8 cellular contexts compared by ENCODE assay signal in the genomic region with DNA sequence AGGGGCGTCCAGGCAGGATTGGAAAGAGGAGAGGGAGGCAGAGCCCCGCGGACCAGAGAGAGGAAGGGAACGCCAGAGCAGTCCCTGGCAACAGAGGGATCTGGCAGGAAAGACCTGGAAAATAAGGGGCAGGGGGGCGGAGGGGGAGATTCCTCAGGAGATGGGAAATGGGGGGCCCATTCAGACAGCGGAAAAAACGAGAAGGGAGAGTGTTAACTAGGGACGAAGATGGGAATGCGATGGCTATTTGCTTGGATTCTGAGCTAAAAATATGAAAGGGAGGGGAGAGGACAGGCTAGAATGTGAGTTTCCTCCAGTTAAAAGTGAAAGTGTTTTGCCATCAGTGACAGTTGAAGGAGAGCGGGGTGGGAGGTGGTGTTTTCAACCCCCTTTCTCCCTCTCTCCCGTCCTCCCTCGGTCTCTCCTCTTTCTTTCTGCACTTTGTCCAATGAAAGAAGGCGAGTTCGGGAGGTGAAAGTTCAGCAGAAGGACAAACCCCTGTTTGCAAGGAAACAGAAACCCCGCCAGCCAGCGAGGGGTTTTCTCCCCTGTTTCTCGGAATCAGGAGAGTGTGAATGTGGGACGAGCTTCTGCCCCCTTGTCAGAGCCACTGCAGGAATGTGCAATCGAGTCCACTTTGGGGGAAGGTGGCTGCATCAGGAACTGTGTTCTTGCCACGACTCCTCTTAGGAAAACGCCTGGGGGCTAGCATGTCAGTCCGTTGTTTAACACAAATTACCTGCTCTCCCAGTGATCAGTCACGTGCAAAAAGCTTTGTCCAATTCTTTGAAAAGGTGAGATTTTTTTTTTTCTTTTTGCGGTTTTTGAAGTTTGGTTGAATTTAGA. TPM values are rescaled to one million over a fixed set of nuclear protein-coding genes. Genes with fewer than 3 reads are reported as not detected.
DNase-seq lines count a peak whose midpoint lies in the region; ATAC-seq and TF ChIP-seq lines count a peak whose summit lies in the region.

No MANE protein-coding gene starts in this region.

- peak overlapping the region; percentile 88 for H3K4me3 Mint-ChIP-seq in T-helper 2 cell treated with Interferon-gamma antibody and Interleukin-4, amounts not matched to agents 5 μg/mL and 100 μg/mL, for 36 hours
- H3K4me3 Mint-ChIP-seq in brain = peak overlapping the region; percentile 88 to 95 (median 94)

- peak overlapping the region; percentile 89 for H3K27ac Mint-ChIP-seq in T-helper 2 cell treated with Interferon-gamma antibody and Interleukin-4, amounts not matched to agents 5 μg/mL and 100 μg/mL, for 36 hours
- H3K27ac Mint-ChIP-seq in brain = peak overlapping the region; percentile 92 to 99 (median 96)

- peak overlapping the region; percentile 82 for H3K4me3 ChIP-seq in skeletal muscle cell (ENCODE audit: low read depth, low read length)

- ATAC-seq in GM21619 (IDR thresholded peaks at IDR 0.05; ENCODE audit: unreplicated experiment) (no peak), HG03108 (IDR thresholded peaks at IDR 0.05; ENCODE audit: unreplicated experiment) (no peak)

- no peak for TF ChIP-seq CTCF in brain (conservative IDR thresholded peaks at IDR 0.05)

- peaks cover 31% of the 10 kb centered on the region for H3K4me1 Mint-ChIP-seq in T-helper 2 cell treated with Interferon-gamma antibody and Interleukin-4, amounts not matched to agents 5 μg/mL and 100 μg/mL, for 36 hours (ENCODE audit: low read depth)
- peaks cover 44% of the 10 kb centered on the region for H3K4me1 Mint-ChIP-seq in brain

- no peaks in the 10 kb centered on the region for H3K27me3 Mint-ChIP-seq in T-helper 2 cell treated with Interferon-gamma antibody and Interleukin-4, amounts not matched to agents 5 μg/mL and 100 μg/mL, for 36 hours (ENCODE audit: low read depth)
- H3K27me3 Mint-ChIP-seq in brain = peaks cover 23% of the 10 kb centered on the region

- H3K9me3 Mint-ChIP-seq in T-helper 2 cell treated with Interferon-gamma antibody and Interleukin-4, amounts not matched to agents 5 μg/mL and 100 μg/mL, for 36 hours = no peaks in the 10 kb centered on the region
- H3K9me3 Mint-ChIP-seq in brain = peaks cover 0 to 4% (median under 1%) of the 10 kb centered on the region in 5 experiments

- peak; percentile 32 for DNase-seq in AG20443 (ENCODE audit: low spot score)
- DNase-seq in HT1080 (ENCODE audit: low read depth) = peak; percentile 71
- DNase-seq in T-helper 2 cell treated with Interferon-gamma antibody and Interleukin-4, amounts not matched to agents 5 μg/mL and 100 μg/mL, for 36 hours (ENCODE audit: low spot score) = peak; percentile 64
- DNase-seq in iPS-NIHi7 (ENCODE audit: extremely low spot score) = peak; percentile 19
- no peak for DNase-seq in skeletal muscle cell (ENCODE audit: low read depth)

- peaks cover 9% of the 10 kb centered on the region for H3K36me3 Mint-ChIP-seq in T-helper 2 cell treated with Interferon-gamma antibody and Interleukin-4, amounts not matched to agents 5 μg/mL and 100 μg/mL, for 36 hours (ENCODE audit: low read depth)
- no peaks in the 10 kb centered on the region for H3K36me3 Mint-ChIP-seq in brain

RNA-seq across cellular contexts. Expression of a gene that starts 0.9 kb away (rescaled TPM):
- 42.9 and 65.9 TPM in 2 replicates for total RNA-seq in HT1080 (2014; rRNA removed; shearing (Covaris generic))
- polyA plus RNA-seq in HT1080 (2015; cell fraction: cytosol; rRNA removed) = 25.6 and 27.2 TPM in 2 replicates
- 26.8 and 30.5 TPM in 2 replicates for polyA plus RNA-seq in HT1080 (2015; cell fraction: nucleus; rRNA removed)
- polyA plus RNA-seq in brain (ENCODE audit: insufficient read depth, low read depth, low replicate concordance) = 7.7 TPM
